1 cellular context compared by ENCODE assay signal in genomic region chr5:139275536-139276297, GRCh38.
TF ChIP-seq lines count a peak whose summit lies in the region.

No MANE protein-coding gene starts in this region.

TF ChIP-seq in K562, 482 proteins besides CTCF, POLR2A, EP300 and RAD21 (continued from another document and continues in another):
- TF ChIP-seq MGA (IDR thresholded peaks at IDR 0.05) (peak; percentile 21; the same call in 1 of the 2 replicates), USF1 (CRISPR knock-in tag; IDR thresholded peaks at IDR 0.05) (peak; percentile 68), TCF15 (CRISPR knock-in tag; IDR thresholded peaks at IDR 0.05) (no peak), ZNF354B (CRISPR knock-in tag; IDR thresholded peaks at IDR 0.05) (no peak), USF2 (CRISPR knock-in tag; IDR thresholded peaks at IDR 0.05) (peak; percentile 53), ZEB2 (IDR thresholded peaks at IDR 0.05) (no peak), EWSR1 (IDR thresholded peaks at IDR 0.05; ENCODE audit: borderline replicate concordance, low read depth, partially characterized antibody) (no peak), ARID1B (IDR thresholded peaks at IDR 0.05) (no peak), ZBTB43 (CRISPR knock-in tag; IDR thresholded peaks at IDR 0.05) (no peak), ZNF695 (CRISPR knock-in tag; IDR thresholded peaks at IDR 0.05) (no peak), SRSF7 (optimal IDR thresholded peaks at IDR 0.05; ENCODE audit: low read depth, low read length) (no peak), NCOA2 (IDR thresholded peaks at IDR 0.05; ENCODE audit: partially characterized antibody in 2 of 2) (no peak), KAT2B (IDR thresholded peaks at IDR 0.05; ENCODE audit: low read depth, low read length) (no peak), BRD4 (IDR thresholded peaks at IDR 0.05) (no peak), SMAD4 (CRISPR knock-in tag; conservative IDR thresholded peaks at IDR 0.05) (no peak), MAZ (CRISPR knock-in tag; conservative IDR thresholded peaks at IDR 0.05 in 1 of 2, IDR thresholded peaks at IDR 0.05 in 1 of 2) (no peak), SIN3A (IDR thresholded peaks at IDR 0.05; ENCODE audit: borderline replicate concordance in 2 of 2, control insufficient read depth in 1 of 2, low read depth in 2 of 2, low read length in 2 of 2) (peak; percentile 72 to 90; a peak in 2 of 4 replicates), HMG20A (CRISPR knock-in tag; conservative IDR thresholded peaks at IDR 0.05) (no peak), LEF1 (IDR thresholded peaks at IDR 0.05) (no peak), MAX (CRISPR knock-in tag; IDR thresholded peaks at IDR 0.05) (peak; percentile 72), ZNF518B (CRISPR knock-in tag; IDR thresholded peaks at IDR 0.05) (no peak), MNT (conservative IDR thresholded peaks at IDR 0.05) (peak; percentile 79 to 86), WHSC1 (IDR thresholded peaks at IDR 0.05; ENCODE audit: low read length) (no peak), L3MBTL2 (IDR thresholded peaks at IDR 0.05) (peak; percentile 58), XRCC5 (IDR thresholded peaks at IDR 0.05; ENCODE audit: low read depth, low read length) (no peak), ZMIZ1 (IDR thresholded peaks at IDR 0.05; ENCODE audit: low read depth in 2 of 2, low read length in 2 of 2) (no peak), GATA2 (CRISPR knock-in tag; IDR thresholded peaks at IDR 0.05) (no peak), TGIF2 (CRISPR knock-in tag; IDR thresholded peaks at IDR 0.05) (no peak), FOSL1 (tag; conservative IDR thresholded peaks at IDR 0.05) (0 out of 2 replicates have a peak, but pooled peaks have one; percentile 24)
